ENCODE assay signal across 13 cellular contexts in the genomic region with DNA sequence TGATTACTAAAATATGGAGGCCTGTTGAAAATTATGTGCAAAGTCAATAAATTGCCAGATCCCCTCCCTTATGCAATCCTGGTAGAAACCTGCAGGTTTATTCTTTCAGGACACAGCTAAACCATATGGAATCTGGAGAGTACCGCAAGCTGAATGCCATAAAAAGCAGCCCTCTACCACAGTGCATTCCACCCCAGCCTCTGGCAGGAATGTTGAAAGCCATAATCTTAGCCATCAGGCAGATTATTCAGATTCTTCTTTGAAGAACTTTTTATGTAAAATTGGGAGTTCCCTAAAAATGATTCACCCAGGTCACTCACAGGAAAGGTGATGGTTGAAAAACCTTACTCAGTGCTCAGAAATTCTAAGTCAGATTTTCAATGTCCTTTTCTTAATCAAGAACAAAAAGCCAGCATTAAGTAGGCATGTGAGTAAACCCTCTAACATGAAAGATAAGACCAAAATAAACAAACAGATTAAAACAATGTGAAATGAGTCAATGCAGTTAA.
DNase-seq lines count a peak whose midpoint lies in the region; TF ChIP-seq lines count a peak whose summit lies in the region.
"Had no signal": no experiment of that assay in that cellular context is flagged by ENCODE, and none has a peak within 500 bp of the region (broad histone marks: within the 10 kb centered on the region; RNA-seq: fewer than 3 reads in every experiment).

No MANE protein-coding gene starts in this region.

- peak overlapping the region; percentile 61 for H3K4me2 ChIP-seq in smooth muscle cell

- H3K9ac ChIP-seq in smooth muscle cell (ENCODE audit: low read depth): no peak overlapping the region

- peaks cover 17% of the 10 kb centered on the region for H3K4me1 Mint-ChIP-seq in MCF 10A (ENCODE audit: insufficient read depth, unreplicated experiment)
- H3K4me1 Mint-ChIP-seq: activated CD4-positive, alpha-beta T cell treated with anti-CD3 and anti-CD28 coated beads, Interleukin-2, amount 10 ng/mL, durations not matched to agents 7 days and 5 days had no signal

- CTCF ChIA-PET in MCF 10A (lab: Yijun Ruan, JAX): no interaction called here

- H3K27me3 ChIP-seq in breast epithelium (no peaks in the 10 kb centered on the region), smooth muscle cell (ENCODE audit: low read depth) (no peaks in the 10 kb centered on the region)
- H3K27me3 ChIP-seq: SJSA1 had no signal

- TF ChIP-seq CTCF in MCF 10A (IDR thresholded peaks at IDR 0.05; ENCODE audit: unreplicated experiment): no peak
- TF ChIP-seq CTCF in breast epithelium (IDR thresholded peaks at IDR 0.05): no peak
- no peak for TF ChIP-seq CTCF in fibroblast of pulmonary artery (IDR thresholded peaks at IDR 0.05; ENCODE audit: low read length, missing control alignments)
- TF ChIP-seq CTCF in smooth muscle cell (IDR thresholded peaks at IDR 0.05; ENCODE audit: borderline replicate concordance, insufficient read depth, poor library complexity, severe bottlenecking): no peak
- TF ChIP-seq CTCF in GM13976 (IDR thresholded peaks at IDR 0.05; ENCODE audit: borderline replicate concordance, control extremely low read depth, extremely low read depth, insufficient read depth, missing control alignments): no peak

- DNase-seq in MCF 10A (ENCODE audit: unreplicated experiment): peak; percentile 77
- DNase-seq in breast epithelium (ENCODE audit: low spot score in 2 of 2): no peak
- peak; percentile 48 for DNase-seq in T1000 (lab: John Stamatoyannopoulos, UW)
- DNase-seq in fibroblast of pulmonary artery (ENCODE audit: low read depth): peak; percentile 51
- no peak for DNase-seq in smooth muscle cell (lab: John Stamatoyannopoulos, UW; ENCODE audit: unreplicated experiment)
- DNase-seq in NCI-H146 (lab: John Stamatoyannopoulos, UW): no peak
- DNase-seq in GM13976 (ENCODE audit: low spot score): no peak
- DNase-seq in posterior cingulate gyrus: no peak
- DNase-seq: activated CD4-positive, alpha-beta T cell treated with anti-CD3 and anti-CD28 coated beads, Interleukin-2, amount 10 ng/mL, durations not matched to agents 7 days and 5 days; activated effector memory CD4-positive, alpha-beta T cell treated with Interleukin-2 at 50 U/mL for 16 hours; NCI-H1092 treated with DMSO at 0.1 percent for 48 hours; NCI-H526 treated with DMSO at 0.1 percent for 48 hours had no signal

- H3K27me3 Mint-ChIP-seq in MCF 10A (ENCODE audit: insufficient read depth, unreplicated experiment): no peaks in the 10 kb centered on the region
- H3K27me3 Mint-ChIP-seq: activated CD4-positive, alpha-beta T cell treated with anti-CD3 and anti-CD28 coated beads, Interleukin-2, amount 10 ng/mL, durations not matched to agents 7 days and 5 days had no signal

- H3K27ac Mint-ChIP-seq in MCF 10A (ENCODE audit: low read depth, unreplicated experiment): peak overlapping the region; percentile 67
- H3K27ac Mint-ChIP-seq: activated CD4-positive, alpha-beta T cell treated with anti-CD3 and anti-CD28 coated beads, Interleukin-2, amount 10 ng/mL, durations not matched to agents 7 days and 5 days had no signal

- H3K4me3 Mint-ChIP-seq in MCF 10A (ENCODE audit: unreplicated experiment): no peak overlapping the region
- H3K4me3 Mint-ChIP-seq: activated CD4-positive, alpha-beta T cell treated with anti-CD3 and anti-CD28 coated beads, Interleukin-2, amount 10 ng/mL, durations not matched to agents 7 days and 5 days had no signal

- intact Hi-C loops in MCF 10A (cut with micrococcal nuclease): loop anchor here (5.0 kb wide), 1 partner anchor 364 kb away; no protein-coding TSS in a partner anchor
- intact Hi-C loops in breast epithelium (cut with DNase I; ENCODE audit: low total_unique reads): no loop called here
- intact Hi-C loops in posterior cingulate gyrus (cut with DNase I): no loop called here

- H3K4me3 ChIP-seq in breast epithelium: no peak overlapping the region
- no peak overlapping the region for H3K4me3 ChIP-seq in fibroblast of pulmonary artery (replicated peaks; ENCODE audit: low read depth, low read length)
- H3K4me3 ChIP-seq in smooth muscle cell: no peak overlapping the region
- H3K4me3 ChIP-seq: SJSA1 had no signal

- H3K27ac ChIP-seq in breast epithelium: no peak overlapping the region
- H3K27ac ChIP-seq in smooth muscle cell (ENCODE audit: low read depth): peak overlapping the region; percentile 73
- H3K27ac ChIP-seq: SJSA1 had no signal

- no peaks in the 10 kb centered on the region for H3K36me3 Mint-ChIP-seq in MCF 10A (ENCODE audit: insufficient read depth, unreplicated experiment)

- no peaks in the 10 kb centered on the region for H4K20me1 ChIP-seq in smooth muscle cell (ENCODE audit: low read depth)

- no peak for TF ChIP-seq POLR2A in breast epithelium (IDR thresholded peaks at IDR 0.05)

- H3K9me3 ChIP-seq in breast epithelium (peaks cover 0 to 7% of the 10 kb centered on the region in 2 donors), smooth muscle cell (replicated peaks; ENCODE audit: low read depth) (no peaks in the 10 kb centered on the region)
- H3K9me3 ChIP-seq: SJSA1 had no signal

- peaks cover 4% of the 10 kb centered on the region for H3K36me3 ChIP-seq in breast epithelium
- H3K36me3 ChIP-seq in smooth muscle cell (ENCODE audit: low read depth): no peaks in the 10 kb centered on the region
- H3K36me3 ChIP-seq: SJSA1 had no signal

- WGBS in smooth muscle cell (ENCODE audit: low lambda C conversion rate): 0% methylated on average over 1 of the region's 1 CpG

- H3K79me2 ChIP-seq in smooth muscle cell (ENCODE audit: low read depth): no peaks in the 10 kb centered on the region

- no peaks in the 10 kb centered on the region for H3K4me1 ChIP-seq in breast epithelium
- peaks cover 7% of the 10 kb centered on the region for H3K4me1 ChIP-seq in smooth muscle cell (ENCODE audit: low read depth)
- H3K4me1 ChIP-seq: SJSA1 had no signal

- peaks cover 8% of the 10 kb centered on the region for H3K9me3 Mint-ChIP-seq in MCF 10A (ENCODE audit: unreplicated experiment)
- H3K9me3 Mint-ChIP-seq: activated CD4-positive, alpha-beta T cell treated with anti-CD3 and anti-CD28 coated beads, Interleukin-2, amount 10 ng/mL, durations not matched to agents 7 days and 5 days had no signal

- in situ Hi-C loops in GM13976 (cut with MboI; ENCODE audit: low sequenced_read_pairs, unreplicated experiment): no loop called here

- no TSS peak for BruUV-seq in MCF 10A (replicated peaks; lab: Mats Ljungman, UMichigan)

- no peaks in the 10 kb centered on the region for H3F3A ChIP-seq in smooth muscle cell (ENCODE audit: low read depth)

- H2AFZ ChIP-seq in smooth muscle cell (ENCODE audit: low read depth): no peak overlapping the region

- POLR2A ChIA-PET in MCF 10A (lab: Yijun Ruan, JAX): no interaction called here

Comparison
In these comparisons a context has a peak if more than half of its experiments do, and no peak if none do; other contexts are left out.
1. DNase-seq: peak in MCF 10A (single experiment), T1000 (single experiment) and fibroblast of pulmonary artery (single experiment); none in breast epithelium (0 of 2), smooth muscle cell (single experiment), NCI-H146 (single experiment), GM13976 (single experiment) and posterior cingulate gyrus (0 of 10).